Comparison of ENCODE assay signal across 23 cellular contexts in genomic region chr4:110527156-110527555, GRCh38.
DNase-seq lines count a peak whose midpoint lies in the region; ATAC-seq lines count a peak whose summit lies in the region.
"Had no signal": no experiment of that assay in that cellular context is flagged by ENCODE, and none has a peak within 500 bp of the region (broad histone marks: within the 10 kb centered on the region; RNA-seq: fewer than 3 reads in every experiment).

No MANE protein-coding gene starts in this region.

- H3K27me3 Mint-ChIP-seq in T-helper 1 cell treated with Interleukin-12 subunit alpha and Interleukin-12 subunit beta and Interleukin-4 antibody, amounts not matched to agents 30 μg/mL and 1 μg/mL, for 36 hours (ENCODE audit: low read depth) = peaks cover 18% of the 10 kb centered on the region
- H3K27me3 Mint-ChIP-seq in stimulated activated naive CD8-positive, alpha-beta T cell treated with anti-CD3 and anti-CD28 coated beads, Interleukin-15, amount 100 ng/mL, for 72 hours = peaks cover 18% of the 10 kb centered on the region

- H3K27ac Mint-ChIP-seq in T-helper 1 cell treated with Interleukin-12 subunit alpha and Interleukin-12 subunit beta and Interleukin-4 antibody, amounts not matched to agents 30 μg/mL and 1 μg/mL, for 36 hours = peak overlapping the region; percentile 45
- H3K27ac Mint-ChIP-seq in stimulated activated naive CD8-positive, alpha-beta T cell treated with anti-CD3 and anti-CD28 coated beads, Interleukin-15, amount 100 ng/mL, for 72 hours = no peak overlapping the region
- H3K27ac Mint-ChIP-seq: activated naive CD4-positive, alpha-beta T cell treated with anti-CD3 and anti-CD28 coated beads, Interleukin-2, amount 50 U/mL, for 24 hours; stimulated activated naive CD8-positive, alpha-beta T cell treated with anti-CD3 and anti-CD28 coated beads, Interleukin-15, Interleukin-2, amounts not matched to agents 100 ng/mL and 50 ng/mL, for 24 hours had no signal

- H3K9me3 Mint-ChIP-seq in T-helper 1 cell treated with Interleukin-12 subunit alpha and Interleukin-12 subunit beta and Interleukin-4 antibody, amounts not matched to agents 30 μg/mL and 1 μg/mL, for 36 hours = no peaks in the 10 kb centered on the region
- H3K9me3 Mint-ChIP-seq in stimulated activated naive CD8-positive, alpha-beta T cell treated with anti-CD3 and anti-CD28 coated beads, Interleukin-15, amount 100 ng/mL, for 72 hours = no peaks in the 10 kb centered on the region
- H3K9me3 Mint-ChIP-seq: activated naive CD4-positive, alpha-beta T cell treated with anti-CD3 and anti-CD28 coated beads, Interleukin-2, amount 50 U/mL, for 24 hours; CD4-positive, alpha-beta memory T cell; stimulated activated naive CD8-positive, alpha-beta T cell treated with anti-CD3 and anti-CD28 coated beads, Interleukin-15, Interleukin-2, amounts not matched to agents 100 ng/mL and 50 ng/mL, for 24 hours had no signal

- no peaks in the 10 kb centered on the region for H3K36me3 Mint-ChIP-seq in T-helper 1 cell treated with Interleukin-12 subunit alpha and Interleukin-12 subunit beta and Interleukin-4 antibody, amounts not matched to agents 30 μg/mL and 1 μg/mL, for 36 hours (ENCODE audit: low read depth)
- H3K36me3 Mint-ChIP-seq: activated naive CD4-positive, alpha-beta T cell treated with anti-CD3 and anti-CD28 coated beads, Interleukin-2, amount 50 U/mL, for 24 hours; CD4-positive, alpha-beta memory T cell had no signal

- peaks cover 19% of the 10 kb centered on the region for H3K4me1 Mint-ChIP-seq in T-helper 1 cell treated with Interleukin-12 subunit alpha and Interleukin-12 subunit beta and Interleukin-4 antibody, amounts not matched to agents 30 μg/mL and 1 μg/mL, for 36 hours (ENCODE audit: low read depth)
- H3K4me1 Mint-ChIP-seq in stimulated activated naive CD8-positive, alpha-beta T cell treated with anti-CD3 and anti-CD28 coated beads, Interleukin-15, amount 100 ng/mL, for 72 hours = peaks cover 18% of the 10 kb centered on the region
- H3K4me1 Mint-ChIP-seq: activated naive CD4-positive, alpha-beta T cell treated with anti-CD3 and anti-CD28 coated beads, Interleukin-2, amount 50 U/mL, for 24 hours had no signal

- no peak overlapping the region for H3K4me3 Mint-ChIP-seq in T-helper 1 cell treated with Interleukin-12 subunit alpha and Interleukin-12 subunit beta and Interleukin-4 antibody, amounts not matched to agents 30 μg/mL and 1 μg/mL, for 36 hours
- no peak overlapping the region for H3K4me3 Mint-ChIP-seq in stimulated activated naive CD8-positive, alpha-beta T cell treated with anti-CD3 and anti-CD28 coated beads, Interleukin-15, amount 100 ng/mL, for 72 hours
- H3K4me3 Mint-ChIP-seq: activated naive CD4-positive, alpha-beta T cell treated with anti-CD3 and anti-CD28 coated beads, Interleukin-2, amount 50 U/mL, for 24 hours; stimulated activated naive CD8-positive, alpha-beta T cell treated with anti-CD3 and anti-CD28 coated beads, Interleukin-15, Interleukin-2, amounts not matched to agents 100 ng/mL and 50 ng/mL, for 24 hours had no signal

- DNase-seq in stimulated activated CD4-positive, alpha-beta T cell treated with anti-CD3 and anti-CD28 coated beads, Interleukin-12 subunit alpha, Interleukin-12 subunit beta, amount 100 ng/mL, for 48 hours (ENCODE audit: low read depth in 2 of 3, low spot score in 1 of 3) = peak in 2 of 3 donors; percentile 6 to 31
- DNase-seq in stimulated activated CD4-positive, alpha-beta T cell treated with anti-CD3 and anti-CD28 coated beads, Interleukin-4, amount 100 ng/mL, for 1 hour = no peak
- DNase-seq in activated T-helper 9 cell treated with anti-CD3 and anti-CD28 coated beads, Interleukin-2, amount 50 U/mL, for 16 hours (ENCODE audit: low read depth) = peak; percentile 9
- DNase-seq in stimulated activated naive CD8-positive, alpha-beta T cell treated with anti-CD3 and anti-CD28 coated beads, Interleukin-15, amount 100 ng/mL, for 72 hours = peak; percentile 15 to 21
- DNase-seq in T-helper 9 cell = no peak
- DNase-seq: activated CD8-positive, alpha-beta memory T cell treated with anti-CD3 and anti-CD28 coated beads for 24 hours; DMS153; effector CD8-positive, alpha-beta T cell; GF-D8; kidney glomerular epithelial cell; NCI-H1436; NCI-H2171 treated with DMSO at 0.1 percent for 48 hours; NCI-H526; nucleus accumbens; SW 1271; transverse colon had no signal

- peak; percentile 84 for ATAC-seq in stimulated activated naive CD8-positive, alpha-beta T cell treated with anti-CD3 and anti-CD28 coated beads, Interleukin-15, amount 100 ng/mL, for 72 hours
- no peak for ATAC-seq in GM19452 (IDR thresholded peaks at IDR 0.05; ENCODE audit: unreplicated experiment)
- ATAC-seq: esophagus mucosa, HepG2 had no signal

Comparison
In these comparisons a context has a peak if more than half of its experiments do, and no peak if none do; other contexts are left out.
1. DNase-seq: peak in stimulated activated CD4-positive, alpha-beta T cell treated with anti-CD3 and anti-CD28 coated beads, Interleukin-12 subunit alpha, Interleukin-12 subunit beta, amount 100 ng/mL, for 48 hours (2 of 3), activated T-helper 9 cell treated with anti-CD3 and anti-CD28 coated beads, Interleukin-2, amount 50 U/mL, for 16 hours (single experiment) and stimulated activated naive CD8-positive, alpha-beta T cell treated with anti-CD3 and anti-CD28 coated beads, Interleukin-15, amount 100 ng/mL, for 72 hours (2 of 2); none in stimulated activated CD4-positive, alpha-beta T cell treated with anti-CD3 and anti-CD28 coated beads, Interleukin-4, amount 100 ng/mL, for 1 hour (single experiment) and T-helper 9 cell (single experiment).